In genomic region chr12:54680374-54680773, GRCh38 we compare ENCODE assay signal across 9 cellular contexts. TPM values are rescaled to one million over a fixed set of nuclear protein-coding genes. Genes with fewer than 3 reads are reported as not detected.
DNase-seq lines count a peak whose midpoint lies in the region; ATAC-seq and TF ChIP-seq lines count a peak whose summit lies in the region.
"Had no signal": no experiment of that assay in that cellular context is flagged by ENCODE, and none has a peak within 500 bp of the region (broad histone marks: within the 10 kb centered on the region; RNA-seq: fewer than 3 reads in every experiment).

No MANE protein-coding gene starts in this region.

- H3K9me3 Mint-ChIP-seq in CD4-positive, alpha-beta T cell: no peaks in the 10 kb centered on the region
- no peaks in the 10 kb centered on the region for H3K9me3 Mint-ChIP-seq in activated CD4-positive, alpha-beta memory T cell treated with anti-CD3 and anti-CD28 coated beads, Interleukin-2, amount 10 ng/mL, durations not matched to agents 7 days and 5 days

- H3K36me3 Mint-ChIP-seq in CD4-positive, alpha-beta T cell (ENCODE audit: low read depth): no peaks in the 10 kb centered on the region
- H3K36me3 Mint-ChIP-seq in activated CD4-positive, alpha-beta memory T cell treated with anti-CD3 and anti-CD28 coated beads, Interleukin-2, amount 10 ng/mL, durations not matched to agents 7 days and 5 days (ENCODE audit: low read depth): no peaks in the 10 kb centered on the region

- no peak for DNase-seq in CD4-positive, alpha-beta T cell
- DNase-seq in activated CD4-positive, alpha-beta memory T cell treated with anti-CD3 and anti-CD28 coated beads, Interleukin-2, amount 10 ng/mL, durations not matched to agents 7 days and 5 days: peak; percentile 32
- DNase-seq in kidney epithelial cell (ENCODE audit: low read depth): no peak
- DNase-seq in testis: no peak
- no peak for DNase-seq in effector CD8-positive, alpha-beta T cell (lab: John Stamatoyannopoulos, UW)

- H3K4me1 Mint-ChIP-seq in CD4-positive, alpha-beta T cell (ENCODE audit: low read depth): no peaks in the 10 kb centered on the region
- no peaks in the 10 kb centered on the region for H3K4me1 Mint-ChIP-seq in activated CD4-positive, alpha-beta memory T cell treated with anti-CD3 and anti-CD28 coated beads, Interleukin-2, amount 10 ng/mL, durations not matched to agents 7 days and 5 days

- no peak overlapping the region for H3K9ac ChIP-seq in HUES48 (ENCODE audit: low read depth, low read length)

- H3K4me1 ChIP-seq in HUES48 (ENCODE audit: control insufficient read depth, insufficient read depth, low read length): peaks cover 53% of the 10 kb centered on the region
- H3K4me1 ChIP-seq in testis: no peaks in the 10 kb centered on the region

- POLR2A ChIA-PET in CD4-positive, alpha-beta T cell (lab: Charles Lee): no interaction called here
- POLR2A ChIA-PET in activated CD4-positive, alpha-beta memory T cell treated with anti-CD3 and anti-CD28 coated beads, Interleukin-2, amount 10 ng/mL, durations not matched to agents 7 days and 5 days (lab: Charles Lee): no interaction called here

- CTCF ChIA-PET in CD4-positive, alpha-beta T cell (lab: Charles Lee): no interaction called here
- CTCF ChIA-PET in activated CD4-positive, alpha-beta memory T cell treated with anti-CD3 and anti-CD28 coated beads, Interleukin-2, amount 10 ng/mL, durations not matched to agents 7 days and 5 days (lab: Charles Lee): interaction anchor here (0.6 to 1.7 kb wide), 5 partner anchors 13 to 392 kb away, joined by 3 to 8 read pairs (median 4); no protein-coding TSS in a partner anchor

- H3K27ac Mint-ChIP-seq in CD4-positive, alpha-beta T cell: no peak overlapping the region
- no peak overlapping the region for H3K27ac Mint-ChIP-seq in activated CD4-positive, alpha-beta memory T cell treated with anti-CD3 and anti-CD28 coated beads, Interleukin-2, amount 10 ng/mL, durations not matched to agents 7 days and 5 days

- 66 to 82% methylated on average over 3 of the region's 3 CpGs for WGBS in testis, 2 donors

- no peaks in the 10 kb centered on the region for H3K9me3 ChIP-seq in CD4-positive, alpha-beta T cell (ENCODE audit: control insufficient read depth, low read length)
- no peaks in the 10 kb centered on the region for H3K9me3 ChIP-seq in HUES48 (ENCODE audit: control insufficient read depth, insufficient read depth, low read length)
- no peaks in the 10 kb centered on the region for H3K9me3 ChIP-seq in testis

- no peak overlapping the region for H3K27ac ChIP-seq in CD4-positive, alpha-beta T cell (ENCODE audit: low read depth, low read length)
- H3K27ac ChIP-seq in HUES48 (ENCODE audit: low read depth, low read length) (peak overlapping the region; percentile 55), testis (no peak overlapping the region)

- no peak for TF ChIP-seq POLR2A in testis (IDR thresholded peaks at IDR 0.05)

- TF ChIP-seq CTCF in CD4-positive, alpha-beta T cell (IDR thresholded peaks at IDR 0.05): peak; percentile 48
- peak; percentile 36 for TF ChIP-seq CTCF in kidney epithelial cell (IDR thresholded peaks at IDR 0.05; ENCODE audit: insufficient read depth, low read length, poor library complexity, severe bottlenecking)
- peak in 1 of 3 experiments; percentile 54 for TF ChIP-seq CTCF in testis (IDR thresholded peaks at IDR 0.05)

- no peak overlapping the region for H3K4me3 ChIP-seq in HUES48 (ENCODE audit: low read depth, low read length)
- no peak overlapping the region for H3K4me3 ChIP-seq in kidney epithelial cell (ENCODE audit: low read depth, low read length)
- no peak overlapping the region for H3K4me3 ChIP-seq in testis

- intact Hi-C loops in CD4-positive, alpha-beta T cell (cut with DNase I, micrococcal nuclease): no loop called here
- intact Hi-C loops in testis (cut with DNase I; ENCODE audit: low total_unique reads): no loop called here

- H3K27me3 ChIP-seq in CD4-positive, alpha-beta T cell (ENCODE audit: control insufficient read depth, insufficient read depth, low read length): peaks cover 26% of the 10 kb centered on the region
- no peaks in the 10 kb centered on the region for H3K27me3 ChIP-seq in HUES48 (ENCODE audit: control insufficient read depth, insufficient read depth, low read length)
- H3K27me3 ChIP-seq in kidney epithelial cell (ENCODE audit: control insufficient read depth, insufficient read depth, low read length): peaks cover 5% of the 10 kb centered on the region
- no peaks in the 10 kb centered on the region for H3K27me3 ChIP-seq in testis

- H3K36me3 ChIP-seq in HUES48 (ENCODE audit: control insufficient read depth, insufficient read depth, low read length) (no peaks in the 10 kb centered on the region), kidney epithelial cell (ENCODE audit: control insufficient read depth, insufficient read depth, low read length) (no peaks in the 10 kb centered on the region), testis (ENCODE audit: low read depth, missing control alignments) (no peaks in the 10 kb centered on the region)

- no peak overlapping the region for H3K4me3 Mint-ChIP-seq in CD4-positive, alpha-beta T cell
- H3K4me3 Mint-ChIP-seq in activated CD4-positive, alpha-beta memory T cell treated with anti-CD3 and anti-CD28 coated beads, Interleukin-2, amount 10 ng/mL, durations not matched to agents 7 days and 5 days: no peak overlapping the region

- ATAC-seq in CD4-positive, alpha-beta T cell (ENCODE audit: poor library complexity): no peak
- ATAC-seq in GM19351 (IDR thresholded peaks at IDR 0.05; ENCODE audit: unreplicated experiment) (peak; percentile 96), HG03045 (IDR thresholded peaks at IDR 0.05; ENCODE audit: unreplicated experiment) (no peak)

- peaks cover 75% of the 10 kb centered on the region for H3K27me3 Mint-ChIP-seq in CD4-positive, alpha-beta T cell
- peaks cover 51% of the 10 kb centered on the region for H3K27me3 Mint-ChIP-seq in activated CD4-positive, alpha-beta memory T cell treated with anti-CD3 and anti-CD28 coated beads, Interleukin-2, amount 10 ng/mL, durations not matched to agents 7 days and 5 days

RNA-seq across cellular contexts. Expression of gene DCD, which starts 32.2 kb away (rescaled TPM):
- not detected for total RNA-seq in CD4-positive, alpha-beta T cell
- total RNA-seq in activated CD4-positive, alpha-beta memory T cell treated with anti-CD3 and anti-CD28 coated beads, Interleukin-2, amount 10 ng/mL, durations not matched to agents 7 days and 5 days: not detected
- total RNA-seq in kidney epithelial cell (not detected in 2 replicates), testis (not detected)
- not detected for polyA plus RNA-seq in testis (ENCODE audit: insufficient read depth, low read depth, low replicate concordance)
- total RNA-seq: glomerular endothelial cell had no signal

RNA-seq across cellular contexts. Expression of gene LACRT, which starts 45.7 kb away (rescaled TPM):
- total RNA-seq in CD4-positive, alpha-beta T cell: not detected
- total RNA-seq in activated CD4-positive, alpha-beta memory T cell treated with anti-CD3 and anti-CD28 coated beads, Interleukin-2, amount 10 ng/mL, durations not matched to agents 7 days and 5 days: not detected
- total RNA-seq in kidney epithelial cell (not detected in 2 replicates), testis (not detected)
- polyA plus RNA-seq in testis (ENCODE audit: insufficient read depth, low read depth, low replicate concordance): not detected
- total RNA-seq: glomerular endothelial cell had no signal
